ENCODE assay signal across 13 cellular contexts in genomic region chr15:83112233-83112958, GRCh38. TPM values are rescaled to one million over a fixed set of nuclear protein-coding genes. Genes with fewer than 3 reads are reported as not detected.
DNase-seq lines count a peak whose midpoint lies in the region.
"Had no signal": no experiment of that assay in that cellular context is flagged by ENCODE, and none has a peak within 500 bp of the region (broad histone marks: within the 10 kb centered on the region; RNA-seq: fewer than 3 reads in every experiment).

No MANE protein-coding gene starts in this region.

- peak; percentile 92 for DNase-seq in AG08396 (ENCODE audit: low spot score)
- peak; percentile 79 for DNase-seq in M059J (ENCODE audit: low read depth)
- DNase-seq in dermis blood vessel endothelial cell = peak; percentile 94
- DNase-seq in lung microvascular endothelial cell (ENCODE audit: low read depth in 2 of 2) = peak; percentile 93 to 94
- no peak for DNase-seq in activated CD4-positive, alpha-beta T cell treated with anti-CD3 and anti-CD28 coated beads for 48 hours
- no peak for DNase-seq in glomerular visceral epithelial cell (ENCODE audit: extremely low spot score)
- DNase-seq in pons (ENCODE audit: low spot score) = no peak
- DNase-seq in activated T-cell treated with anti-CD3 and anti-CD28 coated beads, Interleukin-2, amount 50 U/mL, for 1 hour = no peak
- DNase-seq: activated CD4-positive, CD25-positive, alpha-beta regulatory T cell; activated T-cell treated with anti-CD3 and anti-CD28 coated beads, Interleukin-2, amount 50 U/mL, for 24 hours; midbrain; NCI-H2171 treated with DMSO at 0.1 percent for 48 hours; stimulated activated CD4-positive, alpha-beta T cell treated with anti-CD3 and anti-CD28 coated beads, Interleukin-4, amount 100 ng/mL, for 24 hours had no signal

RNA-seq across cellular contexts. Expression of gene TM6SF1, which starts 5.0 kb away (rescaled TPM):
- 0.52 and 1.1 TPM in 2 replicates for total RNA-seq in M059J (2014; rRNA removed; shearing (Covaris generic))
- total RNA-seq in dermis blood vessel endothelial cell = 34.7 and 41.9 TPM in 2 replicates
- 30.9 and 51.6 TPM in 2 replicates for total RNA-seq in lung microvascular endothelial cell

RNA-seq across cellular contexts. Expression of gene BTBD1, which starts 45.3 kb away (rescaled TPM):
- total RNA-seq in M059J (2014; rRNA removed; shearing (Covaris generic)) = 82.6 and 102 TPM in 2 replicates
- total RNA-seq in dermis blood vessel endothelial cell = 131 and 146 TPM in 2 replicates
- total RNA-seq in lung microvascular endothelial cell = 78.0 and 94.6 TPM in 2 replicates

Comparison
In these comparisons a context has a peak if more than half of its experiments do, and no peak if none do; other contexts are left out.
1. DNase-seq: peak in AG08396 (single experiment), M059J (single experiment), dermis blood vessel endothelial cell (single experiment) and lung microvascular endothelial cell (2 of 2); none in activated CD4-positive, alpha-beta T cell treated with anti-CD3 and anti-CD28 coated beads for 48 hours (single experiment), glomerular visceral epithelial cell (single experiment), pons (single experiment) and activated T-cell treated with anti-CD3 and anti-CD28 coated beads, Interleukin-2, amount 50 U/mL, for 1 hour (single experiment).
2. RNA of gene TM6SF1, which starts 5.0 kb away (total RNA-seq): 30.9 to 51.6 TPM in lung microvascular endothelial cell and 34.7 to 41.9 TPM in dermis blood vessel endothelial cell; 0.52 to 1.1 TPM in M059J; every median in the first group is over 10 times any median in the second.